Comparison of ENCODE assay signal across 12 cellular contexts in genomic region chr17:18961634-18962493, GRCh38. TPM values are rescaled to one million over a fixed set of nuclear protein-coding genes. Genes with fewer than 3 reads are reported as not detected.
DNase-seq lines count a peak whose midpoint lies in the region; ATAC-seq and TF ChIP-seq lines count a peak whose summit lies in the region.
"Had no signal": no experiment of that assay in that cellular context is flagged by ENCODE, and none has a peak within 500 bp of the region (broad histone marks: within the 10 kb centered on the region; RNA-seq: fewer than 3 reads in every experiment).

No MANE protein-coding gene starts in this region.

- no peak for TF ChIP-seq CTCF in glutamatergic neuron (IDR thresholded peaks at IDR 0.05; ENCODE audit: partially characterized antibody, unreplicated experiment)

- H3K4me3 Mint-ChIP-seq in glutamatergic neuron (ENCODE audit: unreplicated experiment): peak overlapping the region; percentile 20
- no peak overlapping the region for H3K4me3 Mint-ChIP-seq in stimulated activated memory B cell treated with anti-CD40 and anti-IgM and Interleukin-4, amounts not matched to agents 10 μg/mL and 1 μg/mL and 100 μg/mL, for 72 hours
- H3K4me3 Mint-ChIP-seq in T-cell: no peak overlapping the region

- DNase-seq in activated T-cell treated with anti-CD3 and anti-CD28 coated beads for 48 hours (ENCODE audit: low read depth) (peak; percentile 34), activated T-cell treated with anti-CD3 and anti-CD28 coated beads for 4 hours (no peak), RPMI7951 (ENCODE audit: low read depth) (peak; percentile 67), glutamatergic neuron (no peak), NOMO-1 treated with dmso at 0.1 percent for 144 hours (lab: John Stamatoyannopoulos, UW; ENCODE audit: unreplicated experiment) (no peak), T-cell (no peak)
- DNase-seq: AML-193, dorsolateral prefrontal cortex, NCI-H345 had no signal

- POLR2A ChIA-PET in T-cell (lab: Charles Lee): no interaction called here

- CTCF ChIA-PET in T-cell (lab: Charles Lee): interaction anchor here (0.6 to 1.9 kb wide), 9 partner anchors 17 to 1022 kb away, joined by 3 to 10 read pairs (median 3); partner anchors contain the start of gene FAM83G (in 1 of the 2)

- H3K9me3 Mint-ChIP-seq in glutamatergic neuron (ENCODE audit: unreplicated experiment): peaks cover 1% of the 10 kb centered on the region
- H3K9me3 Mint-ChIP-seq in stimulated activated memory B cell treated with anti-CD40 and anti-IgM and Interleukin-4, amounts not matched to agents 10 μg/mL and 1 μg/mL and 100 μg/mL, for 72 hours: no peaks in the 10 kb centered on the region
- H3K9me3 Mint-ChIP-seq in T-cell: no peaks in the 10 kb centered on the region

- H3K4me1 Mint-ChIP-seq in glutamatergic neuron (ENCODE audit: low read depth, unreplicated experiment): peaks cover 9% of the 10 kb centered on the region
- peaks cover 20% of the 10 kb centered on the region for H3K4me1 Mint-ChIP-seq in stimulated activated memory B cell treated with anti-CD40 and anti-IgM and Interleukin-4, amounts not matched to agents 10 μg/mL and 1 μg/mL and 100 μg/mL, for 72 hours
- peaks cover 11 to 23% (median 18%) of the 10 kb centered on the region in 3 donors for H3K4me1 Mint-ChIP-seq in T-cell

- H3K27me3 Mint-ChIP-seq in glutamatergic neuron (ENCODE audit: unreplicated experiment) (peaks cover 7% of the 10 kb centered on the region), T-cell (peaks cover 0 to 3% of the 10 kb centered on the region in 2 donors)
- no peaks in the 10 kb centered on the region for H3K27me3 Mint-ChIP-seq in stimulated activated memory B cell treated with anti-CD40 and anti-IgM and Interleukin-4, amounts not matched to agents 10 μg/mL and 1 μg/mL and 100 μg/mL, for 72 hours

- peak; percentile 67 for ATAC-seq in stimulated activated memory B cell treated with anti-CD40 and anti-IgM and Interleukin-4, amounts not matched to agents 10 μg/mL and 1 μg/mL and 100 μg/mL, for 72 hours
- ATAC-seq in GM21786 (IDR thresholded peaks at IDR 0.05; ENCODE audit: unreplicated experiment): no peak
- ATAC-seq in T-cell (replicated peaks in 1 of 4): no peak

- H3K27ac Mint-ChIP-seq in glutamatergic neuron (ENCODE audit: unreplicated experiment) (peak overlapping the region; percentile 14), T-cell (no peak overlapping the region)
- H3K27ac Mint-ChIP-seq in stimulated activated memory B cell treated with anti-CD40 and anti-IgM and Interleukin-4, amounts not matched to agents 10 μg/mL and 1 μg/mL and 100 μg/mL, for 72 hours: peak overlapping the region; percentile 25

- H3K36me3 Mint-ChIP-seq in glutamatergic neuron (ENCODE audit: unreplicated experiment) (no peaks in the 10 kb centered on the region), T-cell (no peaks in the 10 kb centered on the region)
- H3K36me3 Mint-ChIP-seq in stimulated activated memory B cell treated with anti-CD40 and anti-IgM and Interleukin-4, amounts not matched to agents 10 μg/mL and 1 μg/mL and 100 μg/mL, for 72 hours: no peaks in the 10 kb centered on the region

RNA-seq across cellular contexts. Expression of gene SLC5A10, which starts 9.9 kb away (rescaled TPM):
- total RNA-seq in RPMI7951 (2014; rRNA removed; shearing (Covaris generic)): not detected in 2 replicates
- total RNA-seq in glutamatergic neuron (ENCODE audit: unreplicated experiment) (not detected), T-cell (under 1 TPM in 1 of 5 donors, not detected in 4; 0.09 TPM)
- total RNA-seq: urinary bladder had no signal

RNA-seq across cellular contexts. Expression of gene FAM83G, which starts 42.7 kb away (rescaled TPM):
- 2.9 and 5.0 TPM in 2 replicates for total RNA-seq in RPMI7951 (2014; rRNA removed; shearing (Covaris generic))
- total RNA-seq in glutamatergic neuron (ENCODE audit: unreplicated experiment): 2.0 TPM
- 10 to 100 TPM in 3 of 5 donors, 1 to 10 TPM in 2; 4.9 to 23.3 (median 20.8) TPM for total RNA-seq in T-cell

Comparison
In these comparisons a context has a peak if more than half of its experiments do, and no peak if none do; other contexts are left out.
1. DNase-seq: peak in activated T-cell treated with anti-CD3 and anti-CD28 coated beads for 48 hours (single experiment) and RPMI7951 (single experiment); none in activated T-cell treated with anti-CD3 and anti-CD28 coated beads for 4 hours (single experiment), glutamatergic neuron (single experiment), NOMO-1 treated with dmso at 0.1 percent for 144 hours (single experiment) and T-cell (0 of 34).
2. H3K27ac Mint-ChIP-seq: peak in glutamatergic neuron (single experiment) and stimulated activated memory B cell treated with anti-CD40 and anti-IgM and Interleukin-4, amounts not matched to agents 10 μg/mL and 1 μg/mL and 100 μg/mL, for 72 hours (single experiment); none in T-cell (0 of 2).